In the genomic region with DNA sequence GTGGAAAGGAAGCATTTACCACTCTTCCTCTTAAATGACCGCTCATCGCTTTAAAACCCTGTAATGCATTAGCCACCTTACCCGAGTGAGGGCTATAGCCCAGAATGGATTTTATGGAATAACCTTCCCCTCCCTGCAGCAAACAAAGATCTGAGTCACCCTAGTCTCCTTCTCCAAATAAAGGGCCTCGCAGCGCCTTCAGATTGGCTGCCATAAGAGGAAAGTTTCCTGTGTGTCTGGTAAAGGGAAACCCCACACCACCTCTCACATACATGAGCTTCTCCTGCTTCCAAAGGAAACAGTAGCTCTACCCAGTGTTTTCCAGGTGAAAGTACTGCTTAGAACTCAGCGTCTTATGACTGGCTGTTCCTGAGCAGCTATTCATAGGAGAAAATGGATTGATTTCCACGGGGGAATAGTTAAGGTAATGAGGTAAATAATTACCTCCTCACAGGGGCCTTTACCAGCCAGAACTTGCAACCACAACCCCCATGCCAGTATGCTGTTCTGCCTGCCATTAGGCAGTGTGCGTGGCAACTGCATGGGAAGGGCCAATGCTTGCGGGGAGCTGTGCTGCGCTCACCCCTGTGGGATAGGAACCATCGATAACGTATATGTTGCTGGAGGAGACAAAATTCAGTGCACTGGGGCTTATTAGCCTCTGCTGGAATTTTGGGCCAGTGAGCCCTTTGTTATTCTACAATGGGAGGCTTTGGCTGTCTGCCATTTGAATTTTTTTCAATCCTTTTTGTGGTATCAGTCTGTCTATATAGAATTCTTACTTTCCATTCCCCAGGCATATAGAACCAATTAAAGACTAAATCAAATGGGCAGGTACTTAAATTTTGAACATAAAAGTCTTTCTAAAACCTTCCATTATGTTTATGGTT, we compare ENCODE assay signal across 11 cellular contexts. TPM values are rescaled to one million over a fixed set of nuclear protein-coding genes. Genes with fewer than 3 reads are reported as not detected.
A peak's percentile ranks its signal among the peaks of the same experiment; 100 is the strongest.
DNase-seq lines count a peak whose midpoint lies in the region; ATAC-seq and TF ChIP-seq lines count a peak whose summit lies in the region.
"Had no signal": no experiment of that assay in that cellular context is flagged by ENCODE, and none has a peak within 500 bp of the region (broad histone marks: within the 10 kb centered on the region; RNA-seq: fewer than 3 reads in every experiment).

No MANE protein-coding gene starts in this region.

- no peak for TF ChIP-seq EP300 in transverse colon (IDR thresholded peaks at IDR 0.05; ENCODE audit: low read depth)

- H3K27ac ChIP-seq in cingulate gyrus (ENCODE audit: low read depth, low read length) (peak overlapping the region; percentile 62), right lobe of liver (peak overlapping the region in 2 of 3 donors; percentile 78 to 90), transverse colon (peak overlapping the region; percentile 55 to 77 (median 70))
- H3K27ac ChIP-seq: 22Rv1, parathyroid adenoma had no signal

- intact Hi-C loops in right lobe of liver (cut with DNase I) (no loop called here), transverse colon (cut with DNase I; ENCODE audit: low total_unique reads) (no loop called here)

- H3K4me1 ChIP-seq in right lobe of liver (peaks cover 0 to 26% (median 14%) of the 10 kb centered on the region in 4 donors), transverse colon (peaks cover 5 to 16% (median 15%) of the 10 kb centered on the region in 4 donors)

- DNase-seq in DMS153 (lab: John Stamatoyannopoulos, UW) (peak; percentile 35), DMS153 treated with DMSO at 0.1 percent for 48 hours (lab: John Stamatoyannopoulos, UW; ENCODE audit: unreplicated experiment) (no peak), right lobe of liver (no peak), transverse colon (peak; percentile 57), SKM-1 (lab: John Stamatoyannopoulos, UW; ENCODE audit: unreplicated experiment) (no peak)
- no peak for DNase-seq in NK-92 treated with Interleukin-12 subunit alpha and Interleukin-12 subunit beta, amount 100 ng/mL, for 24 hours (lab: John Stamatoyannopoulos, UW)
- DNase-seq: NCI-H146 had no signal

- H3K36me3 ChIP-seq in right lobe of liver (peaks cover 0 to 48% (median 31%) of the 10 kb centered on the region in 4 donors), transverse colon (peaks cover 0 to 33% (median 12%) of the 10 kb centered on the region in 4 donors)

- no peak overlapping the region for H3K4me3 ChIP-seq in right lobe of liver
- no peak overlapping the region for H3K4me3 ChIP-seq in transverse colon

- no peaks in the 10 kb centered on the region for H3K27me3 ChIP-seq in right lobe of liver
- H3K27me3 ChIP-seq in transverse colon, result no peaks in the 10 kb centered on the region

- no peaks in the 10 kb centered on the region for H3K9me3 ChIP-seq in right lobe of liver
- H3K9me3 ChIP-seq in transverse colon, result no peaks in the 10 kb centered on the region

- no peak for TF ChIP-seq POLR2A in right lobe of liver (IDR thresholded peaks at IDR 0.05)
- TF ChIP-seq POLR2A in transverse colon (IDR thresholded peaks at IDR 0.05), result no peak

- TF ChIP-seq CTCF in right lobe of liver (IDR thresholded peaks at IDR 0.05), result no peak
- TF ChIP-seq CTCF in transverse colon (IDR thresholded peaks at IDR 0.05), result no peak

- 66% methylated on average over 6 of the region's 12 CpGs for WGBS in right lobe of liver (ENCODE audit: insufficient coverage, low coverage, low lambda C conversion rate, missing lambda C conversion rate)
- 55% methylated on average over 7 to 12 of the region's 12 CpGs for WGBS in transverse colon (ENCODE audit: low coverage in 1 of 2), 2 donors

- in situ Hi-C loops in transverse colon (cut with MboI; ENCODE audit: low pct_ligation_motif_present in 1 of 4, low pct_unique_long_range_greater_than_20kb in 1 of 4, low sequenced_read_pairs in 3 of 4), result loop anchor here in 1 of 4 donors (10.0 kb wide), 1 partner anchor 104 kb away; no protein-coding TSS in a partner anchor

- peak in 1 of 4 donors; percentile 6 for ATAC-seq in right lobe of liver
- no peak for ATAC-seq in HG03571 (IDR thresholded peaks at IDR 0.05; ENCODE audit: unreplicated experiment)

RNA-seq across cellular contexts. Expression of gene PPP2R1B, which starts 47.5 kb away (rescaled TPM):
- total RNA-seq in right lobe of liver (100 to 1,000 TPM in 1 of 6 experiments, 10 to 100 TPM in 5; 44.5 to 150 (median 59.6) TPM), transverse colon (10 to 100 TPM; 28.1 to 55.5 (median 41.5) TPM)

Comparison
In these comparisons a context has a peak if more than half of its experiments do, and no peak if none do; other contexts are left out.
1. DNase-seq: peak in DMS153 (single experiment) and transverse colon (single experiment); none in DMS153 treated with DMSO at 0.1 percent for 48 hours (single experiment), right lobe of liver (0 of 3), SKM-1 (single experiment) and NK-92 treated with Interleukin-12 subunit alpha and Interleukin-12 subunit beta, amount 100 ng/mL, for 24 hours (single experiment).
2. Peak in every context shown above with its lines, with median percentiles within 50 percentile points of each other: H3K27ac ChIP-seq.